Comparison of ENCODE assay signal across 8 cellular contexts in the genomic region with DNA sequence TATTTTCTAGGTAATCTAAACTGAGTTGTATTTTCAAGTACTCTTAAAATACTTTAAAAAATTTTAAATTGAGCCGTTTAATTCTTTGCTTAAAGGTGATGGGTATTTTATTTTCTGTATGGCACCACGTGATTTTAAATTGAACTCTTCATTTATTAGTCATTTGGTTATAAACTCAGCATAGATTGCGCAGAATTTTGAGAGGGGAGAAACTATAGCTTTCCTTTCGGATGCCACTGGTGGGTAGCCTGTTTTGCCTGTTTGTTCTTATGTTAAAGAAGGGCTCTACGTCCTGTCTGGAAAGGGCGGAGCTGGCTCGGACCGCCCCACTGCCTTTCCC. TPM values are rescaled to one million over a fixed set of nuclear protein-coding genes. Genes with fewer than 3 reads are reported as not detected.
DNase-seq lines count a peak whose midpoint lies in the region; ATAC-seq, FAIRE-seq and TF ChIP-seq lines count a peak whose summit lies in the region.

No MANE protein-coding gene starts in this region.

- H3K9me3 Mint-ChIP-seq in activated CD4-positive, alpha-beta T cell treated with anti-CD3 and anti-CD28 coated beads, Interleukin-2, amount 10 ng/mL, durations not matched to agents 24 days and 14 days: no peaks in the 10 kb centered on the region
- no peaks in the 10 kb centered on the region for H3K9me3 Mint-ChIP-seq in activated naive CD8-positive, alpha-beta T cell treated with anti-CD3 and anti-CD28 coated beads, Interleukin-2, amount 50 U/mL, for 24 hours

- H3K4me1 Mint-ChIP-seq in activated CD4-positive, alpha-beta T cell treated with anti-CD3 and anti-CD28 coated beads, Interleukin-2, amount 10 ng/mL, durations not matched to agents 24 days and 14 days: peaks cover 21% of the 10 kb centered on the region
- peaks cover 36% of the 10 kb centered on the region for H3K4me1 Mint-ChIP-seq in activated naive CD8-positive, alpha-beta T cell treated with anti-CD3 and anti-CD28 coated beads, Interleukin-2, amount 50 U/mL, for 24 hours

- H3K36me3 ChIP-seq in kidney (ENCODE audit: control insufficient read depth in 1 of 2, insufficient read depth in 2 of 2, low read length in 2 of 2) (peaks cover 5 to 7% of the 10 kb centered on the region in 2 donors), thoracic aorta (peaks cover 9% of the 10 kb centered on the region)

- TF ChIP-seq CTCF in kidney (IDR thresholded peaks at IDR 0.05; ENCODE audit: borderline replicate concordance, extremely low read depth, insufficient read depth): no peak
- no peak for TF ChIP-seq CTCF in thoracic aorta (IDR thresholded peaks at IDR 0.05)

- no peaks in the 10 kb centered on the region for H3K9me3 ChIP-seq in kidney (ENCODE audit: control insufficient read depth in 1 of 2, low read length in 2 of 2)
- H3K9me3 ChIP-seq in thoracic aorta: no peaks in the 10 kb centered on the region

- DNase-seq in activated CD4-positive, alpha-beta T cell treated with anti-CD3 and anti-CD28 coated beads, Interleukin-2, amount 10 ng/mL, durations not matched to agents 24 days and 14 days: no peak
- no peak for DNase-seq in activated CD4-positive, alpha-beta T cell treated with anti-CD3 and anti-CD28 coated beads, Interleukin-2, amount 50 U/mL, for 48 hours
- DNase-seq in activated naive CD8-positive, alpha-beta T cell treated with anti-CD3 and anti-CD28 coated beads, Interleukin-2, amount 50 U/mL, for 24 hours: no peak
- DNase-seq in kidney: no peak
- DNase-seq in thoracic aorta (ENCODE audit: low spot score): no peak
- no peak for DNase-seq in amygdala (lab: John Stamatoyannopoulos, UW)

- H3K4me1 ChIP-seq in kidney (ENCODE audit: control insufficient read depth in 1 of 2, insufficient read depth in 1 of 2, low read depth in 1 of 2, low read length in 2 of 2) (peaks cover 0 to 9% of the 10 kb centered on the region in 2 donors), thoracic aorta (ENCODE audit: control insufficient read depth in 1 of 2, low read depth in 2 of 2) (peaks cover 9 to 11% of the 10 kb centered on the region in 2 donors)

- FAIRE-seq in kidney (lab: Jason Lieb, UNC): no peak

- intact Hi-C loops in activated CD4-positive, alpha-beta T cell treated with anti-CD3 and anti-CD28 coated beads, Interleukin-2, amount 10 ng/mL, durations not matched to agents 24 days and 14 days (cut with micrococcal nuclease): loop anchor here (1.0 to 2.0 kb wide), 3 partner anchors 33 to 177 kb away; a partner anchor contains a TSS
- intact Hi-C loops in kidney (cut with DNase I): no loop called here

- peak overlapping the region; percentile 96 for H3K4me3 Mint-ChIP-seq in activated CD4-positive, alpha-beta T cell treated with anti-CD3 and anti-CD28 coated beads, Interleukin-2, amount 10 ng/mL, durations not matched to agents 24 days and 14 days
- peak overlapping the region; percentile 94 for H3K4me3 Mint-ChIP-seq in activated naive CD8-positive, alpha-beta T cell treated with anti-CD3 and anti-CD28 coated beads, Interleukin-2, amount 50 U/mL, for 24 hours

- peak overlapping the region; percentile 64 to 74 for H3K4me3 ChIP-seq in kidney (ENCODE audit: low read length in 2 of 2)
- H3K4me3 ChIP-seq in thoracic aorta: peak overlapping the region; percentile 73

- H3K27ac Mint-ChIP-seq in activated CD4-positive, alpha-beta T cell treated with anti-CD3 and anti-CD28 coated beads, Interleukin-2, amount 10 ng/mL, durations not matched to agents 24 days and 14 days: peak overlapping the region; percentile 88
- H3K27ac Mint-ChIP-seq in activated naive CD8-positive, alpha-beta T cell treated with anti-CD3 and anti-CD28 coated beads, Interleukin-2, amount 50 U/mL, for 24 hours: peak overlapping the region; percentile 85

- H3K27me3 Mint-ChIP-seq in activated CD4-positive, alpha-beta T cell treated with anti-CD3 and anti-CD28 coated beads, Interleukin-2, amount 10 ng/mL, durations not matched to agents 24 days and 14 days: no peaks in the 10 kb centered on the region
- no peaks in the 10 kb centered on the region for H3K27me3 Mint-ChIP-seq in activated naive CD8-positive, alpha-beta T cell treated with anti-CD3 and anti-CD28 coated beads, Interleukin-2, amount 50 U/mL, for 24 hours

- H3K36me3 Mint-ChIP-seq in activated CD4-positive, alpha-beta T cell treated with anti-CD3 and anti-CD28 coated beads, Interleukin-2, amount 10 ng/mL, durations not matched to agents 24 days and 14 days (ENCODE audit: low read depth): peaks cover 42% of the 10 kb centered on the region
- peaks cover 38% of the 10 kb centered on the region for H3K36me3 Mint-ChIP-seq in activated naive CD8-positive, alpha-beta T cell treated with anti-CD3 and anti-CD28 coated beads, Interleukin-2, amount 50 U/mL, for 24 hours (ENCODE audit: low read depth)

- peak overlapping the region; percentile 25 to 81 for H3K27ac ChIP-seq in kidney (ENCODE audit: low read depth in 2 of 2, low read length in 2 of 2)
- H3K27ac ChIP-seq in thoracic aorta: peak overlapping the region; percentile 44 to 67

- ATAC-seq in activated naive CD8-positive, alpha-beta T cell treated with anti-CD3 and anti-CD28 coated beads, Interleukin-2, amount 50 U/mL, for 24 hours: no peak
- ATAC-seq in thoracic aorta (ENCODE audit: insufficient number of reproducible peaks, low FRiP score, low read depth) (peak; percentile 52), GM21529 (IDR thresholded peaks at IDR 0.05; ENCODE audit: unreplicated experiment) (no peak), HG02588 (IDR thresholded peaks at IDR 0.05; ENCODE audit: unreplicated experiment) (no peak)

- no peaks in the 10 kb centered on the region for H3K27me3 ChIP-seq in thoracic aorta (replicated peaks; ENCODE audit: insufficient read depth)

- H3K9ac ChIP-seq in kidney (ENCODE audit: low read length in 2 of 2): peak overlapping the region in 1 of 2 donors; percentile 70

RNA-seq across cellular contexts. Expression of a gene that starts 0.4 kb away (rescaled TPM):
- total RNA-seq in activated CD4-positive, alpha-beta T cell treated with anti-CD3 and anti-CD28 coated beads, Interleukin-2, amount 10 ng/mL, durations not matched to agents 24 days and 14 days: 18.3 and 19.7 TPM in 2 replicates
- total RNA-seq in kidney (11.5 TPM), thoracic aorta (10 to 100 TPM; 14.1 to 19.3 TPM)
- polyA plus RNA-seq in kidney (ENCODE audit: insufficient read depth, low read depth, low replicate concordance): 4.3 TPM

RNA-seq across cellular contexts. Expression of a gene that starts 22.6 kb away (rescaled TPM):
- total RNA-seq in activated CD4-positive, alpha-beta T cell treated with anti-CD3 and anti-CD28 coated beads, Interleukin-2, amount 10 ng/mL, durations not matched to agents 24 days and 14 days: 142 and 143 TPM in 2 replicates
- 66.3 TPM for total RNA-seq in kidney
- 81.4 TPM for polyA plus RNA-seq in kidney (ENCODE audit: insufficient read depth, low read depth, low replicate concordance)
- 10 to 100 TPM; 59.0 to 89.0 TPM for total RNA-seq in thoracic aorta

RNA-seq across cellular contexts. Expression of a gene that starts 34.2 kb away (rescaled TPM):
- total RNA-seq in activated CD4-positive, alpha-beta T cell treated with anti-CD3 and anti-CD28 coated beads, Interleukin-2, amount 10 ng/mL, durations not matched to agents 24 days and 14 days: 170 and 171 TPM in 2 replicates
- total RNA-seq in kidney: 40.5 TPM
- polyA plus RNA-seq in kidney (ENCODE audit: insufficient read depth, low read depth, low replicate concordance): 8.6 TPM
- 10 to 100 TPM; 32.6 to 63.8 TPM for total RNA-seq in thoracic aorta
